In genomic region chr5:88734191-88734640, GRCh38 we compare ENCODE assay signal across 8 cellular contexts.
DNase-seq lines count a peak whose midpoint lies in the region; ATAC-seq and TF ChIP-seq lines count a peak whose summit lies in the region.

No MANE protein-coding gene starts in this region.

- peaks cover 12 to 86% (median 54%) of the 10 kb centered on the region in 6 donors for H3K4me1 ChIP-seq in spleen

- no peak for DNase-seq in Right ventricle myocardium superior
- no peak for DNase-seq in cardiac septum (ENCODE audit: low spot score)
- peak in 2 of 61 donors; percentile 2 to 8 for DNase-seq in caudate nucleus (lab: John Stamatoyannopoulos, UW)
- DNase-seq in spleen = no peak
- no peak for DNase-seq in activated gamma-delta T cell treated with Interleukin-2 at 50 U/mL for 16 hours
- DNase-seq in KG1 (lab: John Stamatoyannopoulos, UW) = no peak
- DNase-seq in NK-92 (lab: John Stamatoyannopoulos, UW; ENCODE audit: unreplicated experiment) = no peak

- H3K36me3 ChIP-seq in spleen = peaks cover 0 to 23% (median 5%) of the 10 kb centered on the region in 6 donors

- ATAC-seq in Right ventricle myocardium superior (ENCODE audit: poor library complexity) (peak; percentile 45), HG03460 (IDR thresholded peaks at IDR 0.05; ENCODE audit: unreplicated experiment) (peak; percentile 59)

- no peaks in the 10 kb centered on the region for H3K9me3 ChIP-seq in spleen

- peak overlapping the region in 2 of 8 donors; percentile 13 to 35 for H3K4me3 ChIP-seq in spleen

- H3K27ac ChIP-seq in caudate nucleus (ENCODE audit: low read depth, low read length) (peak overlapping the region; percentile 68), spleen (peak overlapping the region; percentile 68 to 85 (median 78))

- intact Hi-C loops in Right ventricle myocardium superior (cut with DNase I) (loop anchor here (5.0 to 10.0 kb wide), 2 partner anchors 148 to 1531 kb away; partner anchors contain the start of gene MEF2C), cardiac septum (cut with DNase I) (loop anchor here (2.0 to 5.0 kb wide), 3 partner anchors 53 to 148 kb away; partner anchors contain the start of gene MEF2C), spleen (cut with DNase I; ENCODE audit: low total_unique reads) (loop anchor here (10.0 kb wide), 2 partner anchors 101 to 151 kb away; partner anchors contain the start of gene MEF2C)

- no peak for TF ChIP-seq POLR2A in spleen (IDR thresholded peaks at IDR 0.05)

- 6 to 23% (median 11%) methylated on average over 6 of the region's 6 CpGs for WGBS in spleen, 5 donors

- no peak for TF ChIP-seq CTCF in spleen (IDR thresholded peaks at IDR 0.05 in 8 of 11, conservative IDR thresholded peaks at IDR 0.05 in 3 of 11)

- H3K27me3 ChIP-seq in spleen (replicated peaks in 1 of 7) = no peaks in the 10 kb centered on the region
